Comparison of ENCODE assay signal across 12 cellular contexts in the genomic region with DNA sequence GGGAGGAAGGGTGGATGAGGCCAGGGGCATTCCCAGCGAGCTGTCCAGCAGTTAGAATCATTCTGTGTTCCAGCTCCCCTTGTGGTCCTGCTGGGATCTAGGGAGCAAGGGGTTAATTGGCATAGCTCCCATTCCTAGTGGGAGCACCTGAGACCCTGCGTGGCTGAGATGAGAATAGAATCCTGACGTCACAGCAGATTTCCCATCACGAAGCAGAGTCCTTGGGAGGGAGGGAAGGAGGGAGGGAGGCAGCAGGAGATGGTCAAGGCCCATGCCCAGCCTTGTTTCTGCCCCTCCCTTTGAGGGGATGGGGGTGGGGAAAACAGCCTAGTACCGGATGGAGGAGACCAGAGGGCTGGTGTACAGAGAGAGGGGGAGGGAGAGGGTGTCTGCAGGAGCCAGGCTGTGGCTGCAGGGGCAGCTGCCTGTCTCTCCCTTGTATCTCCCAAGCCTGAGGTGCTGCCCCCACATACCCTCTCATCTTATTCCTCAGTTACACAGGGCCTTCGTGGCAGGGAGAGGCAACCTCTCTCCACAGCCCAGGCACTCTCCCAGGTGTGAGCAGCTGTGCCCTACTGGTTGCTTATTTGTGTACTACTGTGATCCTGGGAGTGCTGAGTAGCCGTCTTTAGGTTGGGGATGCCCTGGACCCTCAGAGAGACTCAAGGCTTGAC. TPM values are rescaled to one million over a fixed set of nuclear protein-coding genes. Genes with fewer than 3 reads are reported as not detected.
A peak's percentile ranks its signal among the peaks of the same experiment; 100 is the strongest.
DNase-seq lines count a peak whose midpoint lies in the region; ATAC-seq lines count a peak whose summit lies in the region.
"Had no signal": no experiment of that assay in that cellular context is flagged by ENCODE, and none has a peak within 500 bp of the region (broad histone marks: within the 10 kb centered on the region; RNA-seq: fewer than 3 reads in every experiment).

No MANE protein-coding gene starts in this region.

- peak overlapping the region; percentile 90 for H3K27ac ChIP-seq in cingulate gyrus (ENCODE audit: low read depth, low read length)
- H3K27ac ChIP-seq: BLaER1 treated with 17β-estradiol and CSF1 and Interleukin-3, amounts not matched to agents 10 nM and 100 nM; parathyroid adenoma had no signal

- ATAC-seq in GM21526 (IDR thresholded peaks at IDR 0.05; ENCODE audit: low FRiP score, unreplicated experiment) (no peak), GM18868 (IDR thresholded peaks at IDR 0.05; ENCODE audit: unreplicated experiment) (no peak)

- DNase-seq in COR-L47 (lab: John Stamatoyannopoulos, UW) (peak; percentile 54), NCI-H82 treated with DMSO at 0.1 percent for 48 hours (lab: John Stamatoyannopoulos, UW; ENCODE audit: unreplicated experiment) (peak; percentile 38), midbrain (lab: John Stamatoyannopoulos, UW) (peak; percentile 56), ureter (ENCODE audit: low spot score) (no peak)
- no peak for DNase-seq in stimulated activated CD8-positive, alpha-beta memory T cell treated with anti-CD3 and anti-CD28 coated beads, Interleukin-4, amount 100 ng/mL, for 48 hours
- DNase-seq: activated gamma-delta T cell treated with Interleukin-2 at 50 U/mL for 16 hours, immature natural killer cell had no signal

RNA-seq across cellular contexts. Expression of gene TYRO3, which starts 5.4 kb away (rescaled TPM):
- 9.6 TPM for total RNA-seq in ureter

RNA-seq across cellular contexts. Expression of gene RPAP1, which starts 20.4 kb away (rescaled TPM):
- total RNA-seq in ureter: 34.5 TPM

RNA-seq across cellular contexts. Expression of gene LTK, which starts 50.8 kb away (rescaled TPM):
- 0.73 TPM for total RNA-seq in ureter

Comparison
In these comparisons a context has a peak if more than half of its experiments do, and no peak if none do; other contexts are left out.
1. DNase-seq: peak in COR-L47 (single experiment), NCI-H82 treated with DMSO at 0.1 percent for 48 hours (single experiment) and midbrain (single experiment); none in ureter (single experiment) and stimulated activated CD8-positive, alpha-beta memory T cell treated with anti-CD3 and anti-CD28 coated beads, Interleukin-4, amount 100 ng/mL, for 48 hours (single experiment).